ENCODE assay signal across 8 cellular contexts in the genomic region with DNA sequence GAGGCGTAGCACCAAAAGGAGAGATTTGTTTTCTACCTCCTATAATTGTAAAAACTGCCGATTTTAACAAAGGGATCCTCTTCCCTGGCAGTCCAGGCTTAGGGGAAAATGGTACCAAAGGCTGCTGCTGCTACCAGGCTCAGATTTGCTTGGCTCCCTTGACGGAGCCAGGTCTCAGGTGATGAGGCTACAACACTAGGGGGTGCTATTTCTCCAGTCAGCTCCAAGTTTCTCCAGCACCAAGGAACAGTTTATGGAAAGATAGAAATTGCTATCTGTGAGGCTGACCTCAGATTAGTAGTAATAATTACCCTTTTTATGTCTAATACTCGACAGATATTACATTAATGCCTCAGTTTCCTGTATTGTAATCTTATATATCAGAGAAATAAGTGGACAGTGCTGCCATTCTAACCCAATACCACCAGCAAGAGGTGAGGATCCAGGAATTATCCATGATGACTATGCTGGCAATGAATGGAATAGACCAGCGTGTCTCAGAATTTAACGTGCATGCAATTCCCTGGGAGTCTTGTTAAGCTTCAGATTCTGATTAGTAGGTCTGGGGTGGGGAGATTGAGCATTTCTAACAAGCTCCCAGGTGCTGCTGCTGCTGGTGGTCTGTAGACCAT.
DNase-seq lines count a peak whose midpoint lies in the region; ATAC-seq and TF ChIP-seq lines count a peak whose summit lies in the region.

No MANE protein-coding gene starts in this region.

- no peaks in the 10 kb centered on the region for H3K36me3 ChIP-seq in effector memory CD4-positive, alpha-beta T cell (ENCODE audit: control insufficient read depth, insufficient read depth, low read length)

- in situ Hi-C loops in ACHN (cut with HindIII; ENCODE audit: low pct_ligation_motif_present, low pct_unique_long_range_greater_than_20kb, low sequenced_read_pairs): no loop called here

- DNase-seq in ACHN (peak; percentile 54), GM10266 (ENCODE audit: extremely low spot score) (peak; percentile 67), LNCaP clone FGC (ENCODE audit: low read depth) (peak; percentile 25), SK-N-DZ (ENCODE audit: low spot score) (peak; percentile 30), epithelial cell of proximal tubule (ENCODE audit: low read depth) (no peak), mucosa of gallbladder (ENCODE audit: low spot score) (peak; percentile 54)
- no peak for DNase-seq in effector memory CD4-positive, alpha-beta T cell

- TF ChIP-seq CTCF in GM10266 (IDR thresholded peaks at IDR 0.05; ENCODE audit: control insufficient read depth, insufficient read depth, low read depth, missing control alignments): peak; percentile 81
- TF ChIP-seq CTCF in LNCaP clone FGC (IDR thresholded peaks at IDR 0.05; ENCODE audit: control insufficient read depth, extremely low read depth, insufficient read depth): peak; percentile 91
- peak; percentile 93 for TF ChIP-seq CTCF in epithelial cell of proximal tubule (conservative IDR thresholded peaks at IDR 0.05; ENCODE audit: low read depth, low read length)

- H3K27me3 ChIP-seq in effector memory CD4-positive, alpha-beta T cell (replicated peaks; ENCODE audit: control insufficient read depth, insufficient read depth, low read length, poor library complexity, severe bottlenecking): no peaks in the 10 kb centered on the region

- H3K4me1 ChIP-seq in effector memory CD4-positive, alpha-beta T cell (ENCODE audit: control insufficient read depth, insufficient read depth, low read length, poor library complexity, severe bottlenecking): no peaks in the 10 kb centered on the region

- H3K4me3 ChIP-seq in LNCaP clone FGC (ENCODE audit: low read depth, low read length) (no peak overlapping the region), epithelial cell of proximal tubule (ENCODE audit: low read depth, low read length) (no peak overlapping the region)
- H3K4me3 ChIP-seq in effector memory CD4-positive, alpha-beta T cell (ENCODE audit: insufficient read depth, low read depth, low read length, poor library complexity, severe bottlenecking): no peak overlapping the region

- no peak overlapping the region for H3K27ac ChIP-seq in effector memory CD4-positive, alpha-beta T cell (ENCODE audit: insufficient read depth, low read length, poor library complexity, severe bottlenecking)

- no peak for ATAC-seq in HG03175 (IDR thresholded peaks at IDR 0.05; ENCODE audit: unreplicated experiment)

- no peaks in the 10 kb centered on the region for H3K9me3 ChIP-seq in effector memory CD4-positive, alpha-beta T cell (ENCODE audit: control insufficient read depth, low read length)

Comparison
In these comparisons a context has a peak if more than half of its experiments do, and no peak if none do; other contexts are left out.
1. DNase-seq: peak in ACHN (single experiment), GM10266 (single experiment), LNCaP clone FGC (single experiment), SK-N-DZ (single experiment) and mucosa of gallbladder (single experiment); none in epithelial cell of proximal tubule (single experiment) and effector memory CD4-positive, alpha-beta T cell (0 of 3).
2. Peak in every context shown above with its lines, with median percentiles within 50 percentile points of each other: CTCF ChIP-seq.